In genomic region chr7:121286186-121286585, GRCh38 we compare ENCODE assay signal across 25 cellular contexts. TPM values are rescaled to one million over a fixed set of nuclear protein-coding genes. Genes with fewer than 3 reads are reported as not detected.
DNase-seq lines count a peak whose midpoint lies in the region; ATAC-seq and TF ChIP-seq lines count a peak whose summit lies in the region.
"Had no signal": no experiment of that assay in that cellular context is flagged by ENCODE, and none has a peak within 500 bp of the region (broad histone marks: within the 10 kb centered on the region; RNA-seq: fewer than 3 reads in every experiment).

No MANE protein-coding gene starts in this region.

- H3K4me3 ChIP-seq in suprapubic skin = no peak overlapping the region
- H3K4me3 ChIP-seq: SK-N-MC had no signal

- peaks cover 18% of the 10 kb centered on the region for H3K4me1 Mint-ChIP-seq in stimulated activated naive CD8-positive, alpha-beta T cell treated with anti-CD3 and anti-CD28 coated beads, Interleukin-15, Interleukin-2, amounts not matched to agents 100 ng/mL and 50 ng/mL, for 24 hours (ENCODE audit: low read depth)
- peaks cover 12% of the 10 kb centered on the region for H3K4me1 Mint-ChIP-seq in stimulated activated naive CD8-positive, alpha-beta T cell treated with anti-CD3 and anti-CD28 coated beads, Interleukin-15, amount 100 ng/mL, for 72 hours
- H3K4me1 Mint-ChIP-seq in activated B cell treated with CpG ODN at 0.5 μM for 24 hours = peaks cover 22% of the 10 kb centered on the region
- peaks cover 18 to 36% (median 21%) of the 10 kb centered on the region in 3 donors for H3K4me1 Mint-ChIP-seq in naive B cell
- H3K4me1 Mint-ChIP-seq: CD14-positive monocyte; CD8-positive, alpha-beta memory T cell had no signal

- POLR2A ChIA-PET in activated B cell treated with CpG ODN at 0.5 μM for 24 hours (lab: Charles Lee) = no interaction called here

- H3K27ac Mint-ChIP-seq in stimulated activated naive CD8-positive, alpha-beta T cell treated with anti-CD3 and anti-CD28 coated beads, Interleukin-15, Interleukin-2, amounts not matched to agents 100 ng/mL and 50 ng/mL, for 24 hours = peak overlapping the region; percentile 70
- H3K27ac Mint-ChIP-seq in stimulated activated naive CD8-positive, alpha-beta T cell treated with anti-CD3 and anti-CD28 coated beads, Interleukin-15, amount 100 ng/mL, for 72 hours = no peak overlapping the region
- peak overlapping the region; percentile 89 for H3K27ac Mint-ChIP-seq in activated B cell treated with CpG ODN at 0.5 μM for 24 hours
- H3K27ac Mint-ChIP-seq in naive B cell = peak overlapping the region in 5 of 6 donors; percentile 90 to 96 (median 96)
- H3K27ac Mint-ChIP-seq: CD14-positive monocyte; CD8-positive, alpha-beta memory T cell had no signal

- H3K9me3 Mint-ChIP-seq in stimulated activated naive CD8-positive, alpha-beta T cell treated with anti-CD3 and anti-CD28 coated beads, Interleukin-15, Interleukin-2, amounts not matched to agents 100 ng/mL and 50 ng/mL, for 24 hours = peaks cover 22% of the 10 kb centered on the region
- peaks cover 41 to 47% of the 10 kb centered on the region in 2 donors for H3K9me3 Mint-ChIP-seq in stimulated activated naive CD8-positive, alpha-beta T cell treated with anti-CD3 and anti-CD28 coated beads, Interleukin-15, amount 100 ng/mL, for 72 hours
- peaks cover 37% of the 10 kb centered on the region for H3K9me3 Mint-ChIP-seq in activated B cell treated with CpG ODN at 0.5 μM for 24 hours
- peaks cover 12 to 61% (median 43%) of the 10 kb centered on the region in 7 donors for H3K9me3 Mint-ChIP-seq in naive B cell

- no peaks in the 10 kb centered on the region for H3K36me3 ChIP-seq in suprapubic skin

- TF ChIP-seq EP300 in suprapubic skin (IDR thresholded peaks at IDR 0.05) = no peak

- ATAC-seq in stimulated activated naive CD8-positive, alpha-beta T cell treated with anti-CD3 and anti-CD28 coated beads, Interleukin-15, amount 100 ng/mL, for 72 hours = no peak
- ATAC-seq in activated B cell treated with CpG ODN at 0.5 μM for 24 hours (ENCODE audit: low read depth) = no peak
- no peak for ATAC-seq in naive B cell (ENCODE audit: low read depth in 2 of 2)
- no peak for ATAC-seq in GM18511 (IDR thresholded peaks at IDR 0.05; ENCODE audit: unreplicated experiment)
- no peak for ATAC-seq in sciatic nerve

- H3K9me3 ChIP-seq in suprapubic skin = peaks cover 10% of the 10 kb centered on the region

- H3K4me1 ChIP-seq in suprapubic skin = no peaks in the 10 kb centered on the region

- TF ChIP-seq CTCF in activated B cell treated with CpG ODN at 0.5 μM for 24 hours (IDR thresholded peaks at IDR 0.05) (no peak), suprapubic skin (IDR thresholded peaks at IDR 0.05) (no peak)

- 87% methylated on average over 2 of the region's 2 CpGs for WGBS in suprapubic skin

- H3K27me3 ChIP-seq in suprapubic skin = no peaks in the 10 kb centered on the region

- peaks cover 5% of the 10 kb centered on the region for H3K27me3 Mint-ChIP-seq in stimulated activated naive CD8-positive, alpha-beta T cell treated with anti-CD3 and anti-CD28 coated beads, Interleukin-15, Interleukin-2, amounts not matched to agents 100 ng/mL and 50 ng/mL, for 24 hours
- H3K27me3 Mint-ChIP-seq in stimulated activated naive CD8-positive, alpha-beta T cell treated with anti-CD3 and anti-CD28 coated beads, Interleukin-15, amount 100 ng/mL, for 72 hours = peaks cover 2% of the 10 kb centered on the region
- no peaks in the 10 kb centered on the region for H3K27me3 Mint-ChIP-seq in activated B cell treated with CpG ODN at 0.5 μM for 24 hours
- no peaks in the 10 kb centered on the region for H3K27me3 Mint-ChIP-seq in naive B cell
- H3K27me3 Mint-ChIP-seq: CD8-positive, alpha-beta memory T cell had no signal

- CTCF ChIA-PET in activated B cell treated with CpG ODN at 0.5 μM for 24 hours (lab: Charles Lee) = no interaction called here

- intact Hi-C loops in activated B cell treated with CpG ODN at 0.5 μM for 24 hours (cut with micrococcal nuclease) (loop anchor here (2.0 kb wide), 2 partner anchors 17 to 27 kb away; no protein-coding TSS in a partner anchor), sciatic nerve (cut with DNase I) (no loop called here)

- peaks cover 14% of the 10 kb centered on the region for H3K36me3 Mint-ChIP-seq in stimulated activated naive CD8-positive, alpha-beta T cell treated with anti-CD3 and anti-CD28 coated beads, Interleukin-15, Interleukin-2, amounts not matched to agents 100 ng/mL and 50 ng/mL, for 24 hours (ENCODE audit: low read depth)
- H3K36me3 Mint-ChIP-seq in activated B cell treated with CpG ODN at 0.5 μM for 24 hours (ENCODE audit: low read depth) (peaks cover 44% of the 10 kb centered on the region), naive B cell (peaks cover 26 to 40% of the 10 kb centered on the region in 2 donors)
- H3K36me3 Mint-ChIP-seq: CD14-positive monocyte; CD8-positive, alpha-beta memory T cell had no signal

- no peak overlapping the region for H3K27ac ChIP-seq in suprapubic skin
- H3K27ac ChIP-seq: HL-60, SK-N-MC had no signal

- no peak for TF ChIP-seq POLR2A in suprapubic skin (IDR thresholded peaks at IDR 0.05)

- DNase-seq in stimulated activated naive CD8-positive, alpha-beta T cell treated with anti-CD3 and anti-CD28 coated beads, Interleukin-15, amount 100 ng/mL, for 72 hours = no peak
- no peak for DNase-seq in activated B cell treated with CpG ODN at 0.5 μM for 24 hours
- no peak for DNase-seq in naive B cell
- DNase-seq in suprapubic skin (ENCODE audit: low spot score in 2 of 2) = no peak
- no peak for DNase-seq in sciatic nerve (ENCODE audit: low spot score)
- DNase-seq: CD8-positive, alpha-beta memory T cell; DMS153; DND-41; Karpas-422; NCI-H1092; NCI-H1436; NCI-H187; NCI-H2081 treated with DMSO at 0.1 percent for 48 hours; NCI-H2171; NCI-H226; NCI-H510A; NCI-H69; SIG-M5 had no signal

- H3K4me3 Mint-ChIP-seq in stimulated activated naive CD8-positive, alpha-beta T cell treated with anti-CD3 and anti-CD28 coated beads, Interleukin-15, Interleukin-2, amounts not matched to agents 100 ng/mL and 50 ng/mL, for 24 hours = no peak overlapping the region
- no peak overlapping the region for H3K4me3 Mint-ChIP-seq in stimulated activated naive CD8-positive, alpha-beta T cell treated with anti-CD3 and anti-CD28 coated beads, Interleukin-15, amount 100 ng/mL, for 72 hours
- H3K4me3 Mint-ChIP-seq in activated B cell treated with CpG ODN at 0.5 μM for 24 hours = no peak overlapping the region
- H3K4me3 Mint-ChIP-seq in naive B cell = peak overlapping the region in 3 of 8 donors; percentile 64 to 81 (median 66)
- H3K4me3 Mint-ChIP-seq: CD14-positive monocyte; CD8-positive, alpha-beta memory T cell had no signal

RNA-seq across cellular contexts. Expression of gene WNT16, which starts 42.6 kb away (rescaled TPM):
- total RNA-seq in activated B cell treated with CpG ODN at 0.5 μM for 24 hours (4.9 and 6.7 TPM in 2 replicates), suprapubic skin (10 to 100 TPM; 11.6 to 28.8 (median 18.3) TPM), sciatic nerve (not detected)
- polyA plus RNA-seq in naive B cell (ENCODE audit: low read depth in 6 of 6) = 1 to 10 TPM in 5 of 6 donors, under 1 TPM in 1; 1.00 to 4.3 (median 2.9) TPM
- total RNA-seq: A673, OCI-LY7 had no signal
- polyA plus RNA-seq: CD14-positive monocyte; CD8-positive, alpha-beta memory T cell had no signal

Comparison
In these comparisons a context has a peak if more than half of its experiments do, and no peak if none do; other contexts are left out.
1. H3K27ac Mint-ChIP-seq: peak in stimulated activated naive CD8-positive, alpha-beta T cell treated with anti-CD3 and anti-CD28 coated beads, Interleukin-15, Interleukin-2, amounts not matched to agents 100 ng/mL and 50 ng/mL, for 24 hours (single experiment), activated B cell treated with CpG ODN at 0.5 μM for 24 hours (single experiment) and naive B cell (5 of 6); none in stimulated activated naive CD8-positive, alpha-beta T cell treated with anti-CD3 and anti-CD28 coated beads, Interleukin-15, amount 100 ng/mL, for 72 hours (0 of 2).